Comparison of ENCODE assay signal across 12 cellular contexts in the genomic region with DNA sequence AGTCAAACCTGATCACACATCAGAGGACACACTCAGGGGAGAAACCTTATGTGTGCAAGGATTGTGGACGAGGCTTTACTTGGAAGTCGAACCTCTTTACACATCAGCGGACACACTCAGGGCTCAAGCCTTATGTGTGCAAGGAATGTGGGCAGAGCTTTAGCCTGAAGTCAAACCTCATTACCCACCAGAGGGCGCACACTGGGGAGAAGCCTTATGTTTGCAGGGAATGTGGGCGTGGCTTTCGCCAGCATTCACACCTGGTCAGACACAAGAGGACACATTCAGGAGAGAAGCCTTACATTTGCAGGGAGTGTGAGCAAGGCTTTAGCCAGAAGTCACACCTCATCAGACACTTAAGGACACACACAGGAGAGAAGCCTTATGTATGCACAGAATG.
DNase-seq lines count a peak whose midpoint lies in the region; ATAC-seq and TF ChIP-seq lines count a peak whose summit lies in the region.
"Had no signal": no experiment of that assay in that cellular context is flagged by ENCODE, and none has a peak within 500 bp of the region (broad histone marks: within the 10 kb centered on the region; RNA-seq: fewer than 3 reads in every experiment).

No MANE protein-coding gene starts in this region.

- no peak for ATAC-seq in HG03159 (IDR thresholded peaks at IDR 0.05; ENCODE audit: unreplicated experiment)
- ATAC-seq: activated CD8-positive, alpha-beta memory T cell treated with anti-CD3 and anti-CD28 coated beads, Interleukin-2, amount 10 ng/mL, durations not matched to agents 7 days and 5 days had no signal

- CTCF ChIA-PET in GM10248 (lab: Yijun Ruan, JAX), result no interaction called here

- in situ Hi-C loops in ACHN (cut with HindIII; ENCODE audit: low pct_ligation_motif_present, low pct_unique_long_range_greater_than_20kb, low sequenced_read_pairs), result no loop called here

- TF ChIP-seq CTCF in VCaP (conservative IDR thresholded peaks at IDR 0.05), result peak; percentile 77
- no peak for TF ChIP-seq CTCF in GM10248 (IDR thresholded peaks at IDR 0.05; ENCODE audit: control extremely low read depth, extremely low read depth, low read depth, missing control alignments)

- no peak overlapping the region for H3K27ac ChIP-seq in VCaP
- H3K27ac ChIP-seq: epithelial cell of prostate had no signal

- DNase-seq in ACHN, result peak; percentile 21
- DNase-seq in ELF-1 (ENCODE audit: low read depth, low spot score), result peak; percentile 58
- DNase-seq in iPS-NIHi11 (ENCODE audit: low spot score), result peak; percentile 64
- no peak for DNase-seq in GM10248 (ENCODE audit: extremely low spot score)
- no peak for DNase-seq in NCI-H1105 treated with DMSO at 0.1 percent for 48 hours (lab: John Stamatoyannopoulos, UW)
- DNase-seq in NCI-H510A (lab: John Stamatoyannopoulos, UW), result no peak
- DNase-seq: activated CD8-positive, alpha-beta memory T cell treated with anti-CD3 and anti-CD28 coated beads, Interleukin-2, amount 10 ng/mL, durations not matched to agents 7 days and 5 days; Calu3; stimulated activated CD4-positive, alpha-beta T cell treated with anti-CD3 and anti-CD28 coated beads, Interleukin-2, amount 100 ng/mL, for 24 hours had no signal

- POLR2A ChIA-PET in GM10248 (lab: Yijun Ruan, JAX), result no interaction called here

Comparison
In these comparisons a context has a peak if more than half of its experiments do, and no peak if none do; other contexts are left out.
1. DNase-seq: peak in ACHN (single experiment), ELF-1 (single experiment) and iPS-NIHi11 (single experiment); none in GM10248 (single experiment), NCI-H1105 treated with DMSO at 0.1 percent for 48 hours (single experiment) and NCI-H510A (single experiment).